8 cellular contexts compared by ENCODE assay signal in the genomic region with DNA sequence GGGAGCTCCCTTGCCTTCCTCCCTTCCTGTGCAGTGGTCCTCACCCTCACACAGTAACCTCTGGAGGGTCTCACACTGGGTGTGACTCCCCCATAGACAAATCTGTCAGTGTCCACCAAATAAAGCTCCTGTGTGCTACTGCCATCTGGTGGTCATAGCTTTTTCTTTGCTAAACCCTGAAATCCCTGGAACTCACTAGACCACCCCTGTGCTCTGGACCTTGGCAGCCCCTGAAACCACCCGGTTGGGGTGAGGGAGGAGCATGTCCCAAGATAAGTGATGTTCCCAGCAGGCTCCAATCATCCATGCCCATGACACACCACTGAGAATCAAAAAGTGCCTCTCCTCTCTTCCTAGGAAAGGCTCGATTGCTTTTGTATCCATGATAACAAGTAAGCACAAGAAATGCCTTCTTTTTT. TPM values are rescaled to one million over a fixed set of nuclear protein-coding genes. Genes with fewer than 3 reads are reported as not detected.
DNase-seq lines count a peak whose midpoint lies in the region; ATAC-seq, FAIRE-seq and TF ChIP-seq lines count a peak whose summit lies in the region.

No MANE protein-coding gene starts in this region.

- TF ChIP-seq CTCF in K562 (IDR thresholded peaks at IDR 0.05 in 2 of 3, conservative IDR thresholded peaks at IDR 0.05 in 1 of 3; ENCODE audit: insufficient read depth in 2 of 3, low read depth in 1 of 3, low read length in 3 of 3), result peak; percentile 73 to 90 (median 79)

- ATAC-seq in K562 (peak; percentile 87), GM19351 (IDR thresholded peaks at IDR 0.05; ENCODE audit: unreplicated experiment) (no peak)

- H4K20me1 ChIP-seq in K562 (replicated peaks; ENCODE audit: control insufficient read depth, insufficient read depth, low read length), result no peaks in the 10 kb centered on the region

- DNase-seq in GM03348 (ENCODE audit: low spot score) (peak; percentile 64), MG63 (peak; percentile 56), SW480 (ENCODE audit: low spot score) (peak; percentile 57), K562 (ENCODE audit: extremely low read depth in 1 of 4, low spot score in 3 of 4) (peak; percentile 53 to 80 (median 64)), iPS-NIHi7 (ENCODE audit: extremely low spot score) (peak; percentile 66), H54 (ENCODE audit: insufficient read length, low spot score) (no peak)
- DNase-seq in stimulated activated CD4-positive, alpha-beta T cell treated with anti-CD3 and anti-CD28 coated beads, Interleukin-2, amount 100 ng/mL, for 24 hours, result peak; percentile 28 to 61

- H3K4me3 ChIP-seq in MG63 (no peak overlapping the region), K562 (no peak overlapping the region)

- TF ChIP-seq POLR2A in K562 (conservative IDR thresholded peaks at IDR 0.05) (no peak), H54 (IDR thresholded peaks at IDR 0.05; ENCODE audit: low read depth, low read length) (no peak)

- peaks cover 6 to 11% of the 10 kb centered on the region in 2 experiments; a peak in 4 of 5 replicates for H3K4me1 ChIP-seq in K562 (replicated peaks in 1 of 2; ENCODE audit: control insufficient read depth in 2 of 2, insufficient read depth in 2 of 2, low read length in 2 of 2)

- FAIRE-seq in K562 (lab: Jason Lieb, UNC), result peak; percentile 87
- no peak for FAIRE-seq in H54 (lab: Jason Lieb, UNC)

- CTCF ChIA-PET in K562 (lab: Yijun Ruan, JAX; ENCODE audit: low intra/inter-chr PET ratio), result interaction anchor here (0.7 to 3.7 kb wide), 4 partner anchors 47 to 354 kb away, joined by 3 to 34 read pairs (median 8); no protein-coding TSS in a partner anchor

- WGBS in K562 (ENCODE audit: insufficient coverage, low coverage, missing lambda C conversion rate), result 42% methylated on average over 2 of the region's 2 CpGs

- no peak for TF ChIP-seq EP300 in K562 (IDR thresholded peaks at IDR 0.05; ENCODE audit: low read length)

- H3K27me3 ChIP-seq in MG63 (no peaks in the 10 kb centered on the region), K562 (ENCODE audit: control insufficient read depth in 2 of 2, insufficient read depth in 2 of 2, low read length in 2 of 2) (no peaks in the 10 kb centered on the region)

- H3K9me3 ChIP-seq in MG63 (no peaks in the 10 kb centered on the region), K562 (replicated peaks; ENCODE audit: control insufficient read depth, insufficient read depth, low read depth, low read length) (no peaks in the 10 kb centered on the region)

- TF ChIP-seq RAD21 in K562 (CRISPR knock-in tag; conservative IDR thresholded peaks at IDR 0.05 in 1 of 2, IDR thresholded peaks at IDR 0.05 in 1 of 2), result peak; percentile 64 to 78

- POLR2A ChIA-PET in K562 (lab: Yijun Ruan, JAX), result interaction anchor here (0.5 to 2.6 kb wide), 17 partner anchors 9 to 225 kb away, joined by 3 to 16 read pairs (median 4); partner anchors contain the start of genes BCAT2, FTL and PPP1R15A

- H3K9me1 ChIP-seq in K562 (ENCODE audit: control insufficient read depth, insufficient read depth, low read length), result no peaks in the 10 kb centered on the region

- H3K79me2 ChIP-seq in K562 (ENCODE audit: control insufficient read depth, insufficient read depth, low read length), result no peaks in the 10 kb centered on the region

- in situ Hi-C loops in K562 (cut with MboI), result loop anchor here (5.0 kb wide), 1 partner anchor 50 kb away; no protein-coding TSS in a partner anchor

- H3K36me3 ChIP-seq in MG63, result peaks cover 28% of the 10 kb centered on the region
- H3K36me3 ChIP-seq in K562 (ENCODE audit: control insufficient read depth, insufficient read depth, low read length), result peaks cover 18% of the 10 kb centered on the region

- peak overlapping the region in 1 of 2 experiments; percentile 11; a peak in 1 of 4 replicates for H3K9ac ChIP-seq in K562 (ENCODE audit: insufficient read depth in 1 of 2, low read depth in 2 of 2, low read length in 2 of 2)

- no peak overlapping the region for H3K4me2 ChIP-seq in K562 (ENCODE audit: insufficient read depth, low read length)

- H3K27ac ChIP-seq in K562 (ENCODE audit: extremely low read depth, low read depth, low read length), result no peak overlapping the region

- intact Hi-C loops in K562 (cut with micrococcal nuclease), result loop anchor here (1.0 kb wide), 1 partner anchor 129 kb away; no protein-coding TSS in a partner anchor

- no peak overlapping the region for H2AFZ ChIP-seq in K562 (ENCODE audit: low read depth, low read length)

- BruUV-seq in K562 (replicated peaks; lab: Mats Ljungman, UMichigan), result no TSS peak

RNA-seq across cellular contexts. Expression of gene HSD17B14, which starts 6.5 kb away (rescaled TPM):
- not detected in 2 replicates for total RNA-seq in MG63 (2014; rRNA removed; shearing (Covaris generic); ENCODE audit: low replicate concordance)
- total RNA-seq in K562 (2011; cell fraction: chromatin; rRNA removed; ENCODE audit: low replicate concordance), result 0.70 and 1.7 TPM in 2 replicates
- 0.50 and 1.1 TPM in 2 replicates for total RNA-seq in K562 (2011; cell fraction: nucleolus; rRNA removed)
- 0.53 and 0.88 TPM in 2 replicates for total RNA-seq in K562 (2011; cell fraction: nucleoplasm; rRNA removed)
- total RNA-seq in K562 (2014; rRNA removed) (0.20 TPM in 1 of 2 replicates, not detected in the other), K562 (2014; rRNA removed; fragmentation: Illumina TruSeq; extraction: Trizol) (not detected in 2 replicates), K562 (2015; rRNA removed; fragmentation: Illumina TruSeq; extraction: Trizol) (not detected in 2 replicates), K562 (2021) (0.16 TPM in 1 of 2 replicates, not detected in the other)
- polyA plus RNA-seq in K562 (2011; rRNA removed) (0.20 TPM in 1 of 2 replicates, not detected in the other), K562 (2014; fragmentation: Illumina TruSeq; extraction: Trizol) (not detected in 2 replicates), K562 (2014; fragmentation: Nextera tagmentation; extraction: Ambion mirVana) (not detected), K562 (2014; rRNA removed) (not detected in 2 replicates)
- polyA plus RNA-seq in K562 (2011; cell fraction: cytosol; rRNA removed), result 0.19 and 0.22 TPM in 2 replicates
- polyA plus RNA-seq in K562 (2011; cell fraction: nucleus; rRNA removed), result 0.60 and 1.2 TPM in 2 replicates
- polyA plus RNA-seq in K562 (2012), result 0.21 and 1.0 TPM in 2 replicates
- not detected in 2 replicates for polyA minus RNA-seq in K562 (2011; rRNA and poly(A)+ RNA removed)
- polyA minus RNA-seq in K562 (2011; cell fraction: cytosol; rRNA and poly(A)+ RNA removed), result not detected in 2 replicates
- not detected in 2 replicates for polyA minus RNA-seq in K562 (2011; cell fraction: nucleus; rRNA and poly(A)+ RNA removed)

RNA-seq across cellular contexts. Expression of gene PLEKHA4, which starts 25.7 kb away (rescaled TPM):
- total RNA-seq in MG63 (2014; rRNA removed; shearing (Covaris generic); ENCODE audit: low replicate concordance), result 5.4 and 14.5 TPM in 2 replicates
- 22.1 and 56.7 TPM in 2 replicates for total RNA-seq in K562 (2011; cell fraction: chromatin; rRNA removed; ENCODE audit: low replicate concordance)
- total RNA-seq in K562 (2011; cell fraction: nucleolus; rRNA removed), result 27.5 and 39.4 TPM in 2 replicates
- total RNA-seq in K562 (2011; cell fraction: nucleoplasm; rRNA removed), result 22.7 and 27.9 TPM in 2 replicates
- 17.0 and 20.1 TPM in 2 replicates for total RNA-seq in K562 (2014; rRNA removed)
- total RNA-seq in K562 (2014; rRNA removed; fragmentation: Illumina TruSeq; extraction: Trizol), result 3.3 and 4.4 TPM in 2 replicates
- total RNA-seq in K562 (2015; rRNA removed; fragmentation: Illumina TruSeq; extraction: Trizol), result 5.2 and 5.6 TPM in 2 replicates
- 27.2 and 30.8 TPM in 2 replicates for total RNA-seq in K562 (2021)
- polyA plus RNA-seq in K562 (2011; rRNA removed), result 13.4 and 25.1 TPM in 2 replicates
- 20.5 and 26.0 TPM in 2 replicates for polyA plus RNA-seq in K562 (2011; cell fraction: cytosol; rRNA removed)
- 33.6 and 37.4 TPM in 2 replicates for polyA plus RNA-seq in K562 (2011; cell fraction: nucleus; rRNA removed)
- 17.0 and 29.2 TPM in 2 replicates for polyA plus RNA-seq in K562 (2012)
- 11.4 and 18.4 TPM in 2 replicates for polyA plus RNA-seq in K562 (2014; fragmentation: Illumina TruSeq; extraction: Trizol)
- polyA plus RNA-seq in K562 (2014; fragmentation: Nextera tagmentation; extraction: Ambion mirVana), result under 1 TPM; 0.07 to 0.31 TPM
- 22.0 and 23.5 TPM in 2 replicates for polyA plus RNA-seq in K562 (2014; rRNA removed)
- 2.8 and 3.5 TPM in 2 replicates for polyA minus RNA-seq in K562 (2011; rRNA and poly(A)+ RNA removed)
- 10.6 and 15.0 TPM in 2 replicates for polyA minus RNA-seq in K562 (2011; cell fraction: cytosol; rRNA and poly(A)+ RNA removed)
- 8.1 and 13.7 TPM in 2 replicates for polyA minus RNA-seq in K562 (2011; cell fraction: nucleus; rRNA and poly(A)+ RNA removed)

RNA-seq across cellular contexts. Expression of gene PPP1R15A, which starts 29.5 kb away (rescaled TPM):
- total RNA-seq in MG63 (2014; rRNA removed; shearing (Covaris generic); ENCODE audit: low replicate concordance), result 26.1 and 36.4 TPM in 2 replicates
- 91.7 and 166 TPM in 2 replicates for total RNA-seq in K562 (2011; cell fraction: chromatin; rRNA removed; ENCODE audit: low replicate concordance)
- 117 and 129 TPM in 2 replicates for total RNA-seq in K562 (2011; cell fraction: nucleolus; rRNA removed)
- total RNA-seq in K562 (2011; cell fraction: nucleoplasm; rRNA removed), result 102 and 128 TPM in 2 replicates
- 59.1 and 87.0 TPM in 2 replicates for total RNA-seq in K562 (2014; rRNA removed)
- 37.8 and 44.0 TPM in 2 replicates for total RNA-seq in K562 (2014; rRNA removed; fragmentation: Illumina TruSeq; extraction: Trizol)
- total RNA-seq in K562 (2015; rRNA removed; fragmentation: Illumina TruSeq; extraction: Trizol), result 34.8 and 35.5 TPM in 2 replicates
- 64.8 and 67.4 TPM in 2 replicates for total RNA-seq in K562 (2021)
- polyA plus RNA-seq in K562 (2011; rRNA removed), result 38.1 and 60.9 TPM in 2 replicates
- 32.7 and 34.1 TPM in 2 replicates for polyA plus RNA-seq in K562 (2011; cell fraction: cytosol; rRNA removed)
- 82.3 and 88.1 TPM in 2 replicates for polyA plus RNA-seq in K562 (2011; cell fraction: nucleus; rRNA removed)
- 62.3 and 136 TPM in 2 replicates for polyA plus RNA-seq in K562 (2012)
- polyA plus RNA-seq in K562 (2014; fragmentation: Illumina TruSeq; extraction: Trizol), result 67.6 and 73.7 TPM in 2 replicates
- 1 to 10 TPM in 1 of 2 experiments, under 1 TPM in 1; 0.42 to 1.3 TPM for polyA plus RNA-seq in K562 (2014; fragmentation: Nextera tagmentation; extraction: Ambion mirVana)
- polyA plus RNA-seq in K562 (2014; rRNA removed), result 55.7 and 77.6 TPM in 2 replicates
- 26.6 and 38.8 TPM in 2 replicates for polyA minus RNA-seq in K562 (2011; rRNA and poly(A)+ RNA removed)
- polyA minus RNA-seq in K562 (2011; cell fraction: cytosol; rRNA and poly(A)+ RNA removed), result 24.1 and 29.0 TPM in 2 replicates
- 33.5 and 61.9 TPM in 2 replicates for polyA minus RNA-seq in K562 (2011; cell fraction: nucleus; rRNA and poly(A)+ RNA removed)

RNA-seq across cellular contexts. Expression of gene BCAT2, which starts 31.9 kb away (rescaled TPM):
- 21.3 and 59.1 TPM in 2 replicates for total RNA-seq in MG63 (2014; rRNA removed; shearing (Covaris generic); ENCODE audit: low replicate concordance)
- total RNA-seq in K562 (2011; cell fraction: chromatin; rRNA removed; ENCODE audit: low replicate concordance), result 51.3 and 119 TPM in 2 replicates
- 57.0 and 58.4 TPM in 2 replicates for total RNA-seq in K562 (2011; cell fraction: nucleolus; rRNA removed)
- total RNA-seq in K562 (2011; cell fraction: nucleoplasm; rRNA removed), result 47.7 and 57.1 TPM in 2 replicates
- 57.8 and 69.7 TPM in 2 replicates for total RNA-seq in K562 (2014; rRNA removed)
- 12.4 and 18.9 TPM in 2 replicates for total RNA-seq in K562 (2014; rRNA removed; fragmentation: Illumina TruSeq; extraction: Trizol)
- 31.4 and 32.6 TPM in 2 replicates for total RNA-seq in K562 (2015; rRNA removed; fragmentation: Illumina TruSeq; extraction: Trizol)
- 79.6 and 84.8 TPM in 2 replicates for total RNA-seq in K562 (2021)
- 29.7 and 54.4 TPM in 2 replicates for polyA plus RNA-seq in K562 (2011; rRNA removed)
- 62.1 and 122 TPM in 2 replicates for polyA plus RNA-seq in K562 (2011; cell fraction: cytosol; rRNA removed)
- 58.1 and 87.7 TPM in 2 replicates for polyA plus RNA-seq in K562 (2011; cell fraction: nucleus; rRNA removed)
- polyA plus RNA-seq in K562 (2012), result 50.4 and 57.4 TPM in 2 replicates
- 53.9 and 68.4 TPM in 2 replicates for polyA plus RNA-seq in K562 (2014; fragmentation: Illumina TruSeq; extraction: Trizol)
- 10 to 100 TPM in 1 of 2 experiments, 1 to 10 TPM in 1; 3.4 to 17.0 TPM for polyA plus RNA-seq in K562 (2014; fragmentation: Nextera tagmentation; extraction: Ambion mirVana)
- polyA plus RNA-seq in K562 (2014; rRNA removed), result 61.3 and 70.5 TPM in 2 replicates
- 19.9 and 22.6 TPM in 2 replicates for polyA minus RNA-seq in K562 (2011; rRNA and poly(A)+ RNA removed)
- 31.7 and 42.9 TPM in 2 replicates for polyA minus RNA-seq in K562 (2011; cell fraction: cytosol; rRNA and poly(A)+ RNA removed)
- 13.1 and 17.9 TPM in 2 replicates for polyA minus RNA-seq in K562 (2011; cell fraction: nucleus; rRNA and poly(A)+ RNA removed)

RNA-seq across cellular contexts. Expression of gene TULP2, which starts 55.8 kb away (rescaled TPM):
- not detected in 2 replicates for total RNA-seq in MG63 (2014; rRNA removed; shearing (Covaris generic); ENCODE audit: low replicate concordance)
- 0.46 and 1.5 TPM in 2 replicates for total RNA-seq in K562 (2011; cell fraction: chromatin; rRNA removed; ENCODE audit: low replicate concordance)
- 1.2 and 1.7 TPM in 2 replicates for total RNA-seq in K562 (2011; cell fraction: nucleolus; rRNA removed)
- 0.53 and 2.4 TPM in 2 replicates for total RNA-seq in K562 (2011; cell fraction: nucleoplasm; rRNA removed)
- total RNA-seq in K562 (2014; rRNA removed) (0.05 TPM in 1 of 2 replicates, not detected in the other), K562 (2014; rRNA removed; fragmentation: Illumina TruSeq; extraction: Trizol) (0.07 TPM in 1 of 2 replicates, not detected in the other), K562 (2015; rRNA removed; fragmentation: Illumina TruSeq; extraction: Trizol) (0.11 TPM in 2 replicates), K562 (2021) (0.89 and 1.5 TPM in 2 replicates)
- polyA plus RNA-seq in K562 (2011; rRNA removed) (0.25 and 1.4 TPM in 2 replicates), K562 (2014; fragmentation: Illumina TruSeq; extraction: Trizol) (0.15 and 0.19 TPM in 2 replicates), K562 (2014; fragmentation: Nextera tagmentation; extraction: Ambion mirVana) (under 1 TPM in 1 of 2 experiments, not detected in 1; 0.18 TPM), K562 (2014; rRNA removed) (0.38 and 1.1 TPM in 2 replicates)
- polyA plus RNA-seq in K562 (2011; cell fraction: cytosol; rRNA removed), result 0.49 and 1.2 TPM in 2 replicates
- polyA plus RNA-seq in K562 (2011; cell fraction: nucleus; rRNA removed), result 0.37 and 2.6 TPM in 2 replicates
- 0.53 and 0.68 TPM in 2 replicates for polyA plus RNA-seq in K562 (2012)
- 0.53 and 0.90 TPM in 2 replicates for polyA minus RNA-seq in K562 (2011; rRNA and poly(A)+ RNA removed)
- polyA minus RNA-seq in K562 (2011; cell fraction: cytosol; rRNA and poly(A)+ RNA removed), result 2.3 TPM in 1 of 2 replicates, not detected in the other
- 0.78 TPM in 1 of 2 replicates, not detected in the other for polyA minus RNA-seq in K562 (2011; cell fraction: nucleus; rRNA and poly(A)+ RNA removed)
